ENCODE assay signal across 8 cellular contexts in genomic region chr2:121284424-121285076, GRCh38. TPM values are rescaled to one million over a fixed set of nuclear protein-coding genes. Genes with fewer than 3 reads are reported as not detected.
DNase-seq lines count a peak whose midpoint lies in the region; ATAC-seq and TF ChIP-seq lines count a peak whose summit lies in the region.

No MANE protein-coding gene starts in this region.

- no peak overlapping the region for H3K27ac ChIP-seq in OCI-LY3 (ENCODE audit: low read length)
- H3K27ac ChIP-seq in esophagus squamous epithelium: peak overlapping the region; percentile 65 to 92 (median 86)

- peak overlapping the region; percentile 91 for H3K4me3 ChIP-seq in OCI-LY3 (ENCODE audit: low read length)
- H3K4me3 ChIP-seq in esophagus squamous epithelium: peak overlapping the region; percentile 59 to 78 (median 76)

- no peaks in the 10 kb centered on the region for H3K79me2 ChIP-seq in OCI-LY3 (ENCODE audit: low read length)

- H4K20me1 ChIP-seq in OCI-LY3 (ENCODE audit: insufficient read depth, low read length): no peaks in the 10 kb centered on the region

- H3K27me3 Mint-ChIP-seq in progenitor cell of endocrine pancreas: peaks cover 72% of the 10 kb centered on the region

- H2AFZ ChIP-seq in OCI-LY3 (ENCODE audit: low read depth, low read length): peak overlapping the region; percentile 85; the same call in 1 of the 2 replicates

- H3K9ac ChIP-seq in OCI-LY3 (ENCODE audit: low read length): peak overlapping the region; percentile 74

- intact Hi-C loops in esophagus squamous epithelium (cut with DNase I): no loop called here

- H3K36me3 Mint-ChIP-seq in progenitor cell of endocrine pancreas (ENCODE audit: insufficient read depth): no peaks in the 10 kb centered on the region

- peaks cover 3% of the 10 kb centered on the region for H3K4me1 Mint-ChIP-seq in progenitor cell of endocrine pancreas (ENCODE audit: low read depth)

- ATAC-seq in GM21515 (IDR thresholded peaks at IDR 0.05; ENCODE audit: unreplicated experiment) (no peak), HG03565 (IDR thresholded peaks at IDR 0.05; ENCODE audit: unreplicated experiment) (no peak)

- H3K9me3 Mint-ChIP-seq in progenitor cell of endocrine pancreas (ENCODE audit: low read depth): no peaks in the 10 kb centered on the region

- peak overlapping the region; percentile 77 for H3K4me2 ChIP-seq in OCI-LY3 (ENCODE audit: low read length)

- TF ChIP-seq POLR2A in esophagus squamous epithelium (IDR thresholded peaks at IDR 0.05): no peak

- TF ChIP-seq CTCF in OCI-LY3 (IDR thresholded peaks at IDR 0.05; ENCODE audit: low read depth, low read length) (no peak), esophagus squamous epithelium (IDR thresholded peaks at IDR 0.05) (no peak), progenitor cell of endocrine pancreas (IDR thresholded peaks at IDR 0.05; ENCODE audit: unreplicated experiment) (peak; percentile 25)

- 0 to 1% methylated on average over 4 to 22 of the region's 68 CpGs for WGBS in esophagus squamous epithelium, 2 donors

- H3K4me1 ChIP-seq in OCI-LY3 (ENCODE audit: low read length) (peaks cover 29% of the 10 kb centered on the region), esophagus squamous epithelium (peaks cover 0 to 59% (median 0%) of the 10 kb centered on the region in 3 donors)

- no peak overlapping the region for H3K27ac Mint-ChIP-seq in progenitor cell of endocrine pancreas

- H3K9me3 ChIP-seq in OCI-LY3 (ENCODE audit: insufficient read depth, low read length) (no peaks in the 10 kb centered on the region), esophagus squamous epithelium (no peaks in the 10 kb centered on the region)

- H3K36me3 ChIP-seq in OCI-LY3 (replicated peaks; ENCODE audit: low read depth, low read length) (no peaks in the 10 kb centered on the region), esophagus squamous epithelium (peaks cover 0 to 18% (median 0%) of the 10 kb centered on the region in 3 donors)

- peak overlapping the region; percentile 69 for H3K4me3 Mint-ChIP-seq in progenitor cell of endocrine pancreas (ENCODE audit: low read depth)

- H3K27me3 ChIP-seq in OCI-LY3 (ENCODE audit: low read depth, low read length) (peaks cover 11% of the 10 kb centered on the region; the same call in 1 of the 2 replicates), esophagus squamous epithelium (peaks cover 0 to 44% (median 0%) of the 10 kb centered on the region in 4 donors)

- DNase-seq in NCI-H2227 (lab: John Stamatoyannopoulos, UW; ENCODE audit: unreplicated experiment) (peak; percentile 40), NCI-H2227 treated with DMSO at 0.1 percent for 48 hours (lab: John Stamatoyannopoulos, UW) (no peak), esophagus squamous epithelium (lab: John Stamatoyannopoulos, UW) (no peak), progenitor cell of endocrine pancreas (ENCODE audit: low spot score, unreplicated experiment) (peak; percentile 14), foreskin melanocyte (no peak)

RNA-seq across cellular contexts. Expression of gene TFCP2L1, which starts 0.5 kb away (rescaled TPM):
- total RNA-seq in esophagus squamous epithelium (10 to 100 TPM; 17.9 to 39.7 (median 24.0) TPM), progenitor cell of endocrine pancreas (0.78 and 0.86 TPM in 2 replicates)

Comparison
In these comparisons a context has a peak if more than half of its experiments do, and no peak if none do; other contexts are left out.
1. DNase-seq: peak in NCI-H2227 (single experiment) and progenitor cell of endocrine pancreas (single experiment); none in NCI-H2227 treated with DMSO at 0.1 percent for 48 hours (single experiment), esophagus squamous epithelium (single experiment) and foreskin melanocyte (single experiment).
2. RNA of gene TFCP2L1, which starts 0.5 kb away (total RNA-seq): 17.9 to 39.7 TPM in esophagus squamous epithelium; 0.78 to 0.86 TPM in progenitor cell of endocrine pancreas; every median in the first group is over 10 times any median in the second.